Comparison of ENCODE assay signal across 11 cellular contexts in genomic region chr14:75182820-75183219, GRCh38. TPM values are rescaled to one million over a fixed set of nuclear protein-coding genes. Genes with fewer than 3 reads are reported as not detected.
A peak's percentile ranks its signal among the peaks of the same experiment; 100 is the strongest.
DNase-seq lines count a peak whose midpoint lies in the region; TF ChIP-seq lines count a peak whose summit lies in the region.
"Had no signal": no experiment of that assay in that cellular context is flagged by ENCODE, and none has a peak within 500 bp of the region (broad histone marks: within the 10 kb centered on the region; RNA-seq: fewer than 3 reads in every experiment).

No MANE protein-coding gene starts in this region.

- H2AFZ ChIP-seq in SK-N-SH (ENCODE audit: low read depth) (no peak overlapping the region), Karpas-422 (ENCODE audit: low read length) (no peak overlapping the region)

- H3K36me3 ChIP-seq in SK-N-SH (replicated peaks in 1 of 2; ENCODE audit: control insufficient read depth in 1 of 2, insufficient read depth in 2 of 2, low read length in 1 of 2) (no peaks in the 10 kb centered on the region), Karpas-422 (ENCODE audit: insufficient read depth, low read length) (no peaks in the 10 kb centered on the region)

- H3K9ac ChIP-seq in SK-N-SH: no peak overlapping the region
- H3K9ac ChIP-seq in Karpas-422 (ENCODE audit: low read length): no peak overlapping the region

- H3K4me2 ChIP-seq in SK-N-SH: no peak overlapping the region
- H3K4me2 ChIP-seq in Karpas-422 (ENCODE audit: low read depth, low read length, poor library complexity, severe bottlenecking): no peak overlapping the region

- no peak overlapping the region for H3K4me3 ChIP-seq in SK-N-SH (ENCODE audit: low read depth in 2 of 2, low read length in 1 of 2)
- H3K4me3 ChIP-seq in foreskin fibroblast (ENCODE audit: low read depth in 1 of 2, low read length in 2 of 2): no peak overlapping the region
- H3K4me3 ChIP-seq in Karpas-422 (ENCODE audit: low read length): no peak overlapping the region

- TF ChIP-seq EP300 in SK-N-SH (IDR thresholded peaks at IDR 0.05; ENCODE audit: borderline replicate concordance in 1 of 2, low read depth in 1 of 2, low read length in 1 of 2): no peak

- peak; percentile 14 for DNase-seq in Caki2 (ENCODE audit: low read depth)
- no peak for DNase-seq in SK-N-SH
- DNase-seq in foreskin fibroblast: peak; percentile 44 to 75
- peak; percentile 59 for DNase-seq in renal cortical epithelial cell (ENCODE audit: low read depth)
- no peak for DNase-seq in head of caudate nucleus
- DNase-seq in Karpas-422: no peak
- DNase-seq in RKO (ENCODE audit: low spot score): no peak
- no peak for DNase-seq in NCI-H345 treated with DMSO at 0.1 percent for 48 hours (lab: John Stamatoyannopoulos, UW; ENCODE audit: unreplicated experiment)
- DNase-seq: activated CD4-positive, alpha-beta T cell treated with anti-CD3 and anti-CD28 coated beads for 48 hours; MM.1S; stimulated activated naive CD8-positive, alpha-beta T cell treated with anti-CD3 and anti-CD28 coated beads, Interleukin-15, Interleukin-2, amounts not matched to agents 100 U/mL and 50 U/mL, for 24 hours had no signal

- TF ChIP-seq RAD21 in SK-N-SH (IDR thresholded peaks at IDR 0.05; ENCODE audit: low read length): no peak

- H3K27me3 ChIP-seq in SK-N-SH (ENCODE audit: insufficient read depth): no peaks in the 10 kb centered on the region
- H3K27me3 ChIP-seq in Karpas-422 (ENCODE audit: low read length): no peaks in the 10 kb centered on the region

- 85% methylated on average over 1 of the region's 1 CpG for WGBS in SK-N-SH (ENCODE audit: low lambda C conversion rate)

- CTCF ChIA-PET in SK-N-SH (lab: Yijun Ruan, JAX): interaction anchor here (0.6 to 1.3 kb wide), 2 partner anchors 16 to 48 kb away, joined by 3 read pairs; no protein-coding TSS in a partner anchor

- H3K9me2 ChIP-seq in SK-N-SH (no peaks in the 10 kb centered on the region), Karpas-422 (replicated peaks; ENCODE audit: insufficient read depth, low read length) (no peaks in the 10 kb centered on the region)

- H3K9me3 ChIP-seq in SK-N-SH (no peaks in the 10 kb centered on the region), Karpas-422 (ENCODE audit: low read length) (no peaks in the 10 kb centered on the region)

- POLR2A ChIA-PET in SK-N-SH (lab: Yijun Ruan, JAX): interaction anchor here (0.5 kb wide), 1 partner anchor 88 kb away, joined by 4 read pairs; no protein-coding TSS in a partner anchor

- H3K27ac ChIP-seq in SK-N-SH (ENCODE audit: low read depth in 2 of 2, low read length in 1 of 2): peak overlapping the region; percentile 24 to 37; a peak in 3 of 4 replicates
- H3K27ac ChIP-seq in Karpas-422 (ENCODE audit: low read length): no peak overlapping the region

- in situ Hi-C loops in Caki2 (cut with HindIII; ENCODE audit: low pct_unique_long_range_greater_than_20kb, low sequenced_read_pairs): no loop called here

- H3K79me2 ChIP-seq in SK-N-SH (ENCODE audit: insufficient read depth) (no peaks in the 10 kb centered on the region), Karpas-422 (ENCODE audit: low read length) (no peaks in the 10 kb centered on the region)

- H3K4me1 ChIP-seq in SK-N-SH (ENCODE audit: control insufficient read depth in 1 of 2, insufficient read depth in 2 of 2, low read depth in 1 of 2, low read length in 1 of 2): peaks cover 2 to 8% of the 10 kb centered on the region in 2 experiments; a peak in 1 of 4 replicates
- peaks cover 9% of the 10 kb centered on the region for H3K4me1 ChIP-seq in Karpas-422 (ENCODE audit: low read length)

- intact Hi-C loops in head of caudate nucleus (cut with DNase I): loop anchor here (10.0 kb wide), 1 partner anchor 52 kb away; no protein-coding TSS in a partner anchor

- H3F3A ChIP-seq in SK-N-SH (replicated peaks; ENCODE audit: insufficient read depth): peaks cover 10% of the 10 kb centered on the region

- H4K20me1 ChIP-seq in SK-N-SH (ENCODE audit: insufficient read depth): no peaks in the 10 kb centered on the region
- H4K20me1 ChIP-seq in Karpas-422 (ENCODE audit: insufficient read depth, low read depth, low read length): no peaks in the 10 kb centered on the region

- TF ChIP-seq CTCF in SK-N-SH (IDR thresholded peaks at IDR 0.05) (no peak), foreskin fibroblast (IDR thresholded peaks at IDR 0.05; ENCODE audit: low read depth, low read length) (no peak)

TF ChIP-seq in SK-N-SH, 30 proteins besides CTCF, POLR2A, EP300 and RAD21 (continues in another document):
- no peak for TF ChIP-seq NFIC (IDR thresholded peaks at IDR 0.05; ENCODE audit: borderline replicate concordance)
- no peak for TF ChIP-seq TCF12 (IDR thresholded peaks at IDR 0.05)
- no peak for TF ChIP-seq FOXJ3 (CRISPR knock-in tag; IDR thresholded peaks at IDR 0.05)
- TF ChIP-seq TEAD4 (IDR thresholded peaks at IDR 0.05; ENCODE audit: borderline replicate concordance, insufficient read depth): no peak
- no peak for TF ChIP-seq RFX5 (IDR thresholded peaks at IDR 0.05; ENCODE audit: low read length)
- no peak for TF ChIP-seq MXI1 (IDR thresholded peaks at IDR 0.05; ENCODE audit: low read depth, low read length)
- TF ChIP-seq MAX (IDR thresholded peaks at IDR 0.05; ENCODE audit: low read depth): no peak
- no peak for TF ChIP-seq EZH2phosphoT487 (IDR thresholded peaks at IDR 0.05; ENCODE audit: borderline replicate concordance, low read depth)
- no peak for TF ChIP-seq USF2 (IDR thresholded peaks at IDR 0.05; ENCODE audit: borderline replicate concordance, low read depth, low read length)
- no peak for TF ChIP-seq ELF1 (IDR thresholded peaks at IDR 0.05)
- no peak for TF ChIP-seq MEF2A (IDR thresholded peaks at IDR 0.05; ENCODE audit: borderline replicate concordance, low read depth)
- TF ChIP-seq RCOR1 (IDR thresholded peaks at IDR 0.05; ENCODE audit: low read length): no peak
- TF ChIP-seq FOXM1 (IDR thresholded peaks at IDR 0.05; ENCODE audit: low read depth): no peak
- no peak for TF ChIP-seq ZBTB33 (IDR thresholded peaks at IDR 0.05; ENCODE audit: borderline replicate concordance, low read depth)

RNA-seq across cellular contexts. Expression of gene TMED10, which starts 6.4 kb away (rescaled TPM):
- 122 and 141 TPM in 2 replicates for total RNA-seq in Caki2 (2014; rRNA removed; shearing (Covaris generic); ENCODE audit: low replicate concordance)
- polyA plus RNA-seq in SK-N-SH (2012; rRNA removed): 168 and 287 TPM in 2 replicates
- 220 and 236 TPM in 2 replicates for polyA plus RNA-seq in SK-N-SH (2012; cell fraction: cytosol; rRNA removed)
- 84.3 and 162 TPM in 2 replicates for polyA plus RNA-seq in SK-N-SH (2012; cell fraction: nucleus; rRNA removed)
- total RNA-seq in renal cortical epithelial cell: 304 and 361 TPM in 2 replicates
- 104 and 349 TPM in 2 replicates for total RNA-seq in Karpas-422 (2014; rRNA removed; shearing (Covaris generic); ENCODE audit: low replicate concordance)

RNA-seq across cellular contexts. Expression of gene NEK9, which starts 56.0 kb away (rescaled TPM):
- 34.4 and 44.0 TPM in 2 replicates for total RNA-seq in Caki2 (2014; rRNA removed; shearing (Covaris generic); ENCODE audit: low replicate concordance)
- 48.1 and 53.3 TPM in 2 replicates for polyA plus RNA-seq in SK-N-SH (2012; rRNA removed)
- 50.2 and 51.3 TPM in 2 replicates for polyA plus RNA-seq in SK-N-SH (2012; cell fraction: cytosol; rRNA removed)
- polyA plus RNA-seq in SK-N-SH (2012; cell fraction: nucleus; rRNA removed): 111 and 119 TPM in 2 replicates
- total RNA-seq in renal cortical epithelial cell: 20.1 and 81.5 TPM in 2 replicates
- total RNA-seq in Karpas-422 (2014; rRNA removed; shearing (Covaris generic); ENCODE audit: low replicate concordance): 103 and 179 TPM in 2 replicates

Comparison
In these comparisons a context has a peak if more than half of its experiments do, and no peak if none do; other contexts are left out.
1. DNase-seq: peak in Caki2 (single experiment), foreskin fibroblast (2 of 2) and renal cortical epithelial cell (single experiment); none in SK-N-SH (single experiment), head of caudate nucleus (0 of 42), Karpas-422 (single experiment), RKO (single experiment) and NCI-H345 treated with DMSO at 0.1 percent for 48 hours (single experiment).